8 cellular contexts compared by ENCODE assay signal in genomic region chr19:58545286-58546068, GRCh38. TPM values are rescaled to one million over a fixed set of nuclear protein-coding genes. Genes with fewer than 3 reads are reported as not detected.
DNase-seq lines count a peak whose midpoint lies in the region; ATAC-seq, FAIRE-seq and TF ChIP-seq lines count a peak whose summit lies in the region.

No MANE protein-coding gene starts in this region.

- peaks cover 24% of the 10 kb centered on the region for H3K27me3 Mint-ChIP-seq in activated naive CD8-positive, alpha-beta T cell treated with anti-CD3 and anti-CD28 coated beads for 36 hours
- H3K27me3 Mint-ChIP-seq in stimulated activated naive B cell treated with anti-CD40 and anti-IgM and Interleukin-4, amounts not matched to agents 10 μg/mL and 1 μg/mL and 100 μg/mL, for 72 hours: peaks cover 6 to 12% of the 10 kb centered on the region in 2 donors

- H3K4me1 Mint-ChIP-seq in activated naive CD8-positive, alpha-beta T cell treated with anti-CD3 and anti-CD28 coated beads for 36 hours: peaks cover 24% of the 10 kb centered on the region
- peaks cover 34 to 50% of the 10 kb centered on the region in 2 donors for H3K4me1 Mint-ChIP-seq in stimulated activated naive B cell treated with anti-CD40 and anti-IgM and Interleukin-4, amounts not matched to agents 10 μg/mL and 1 μg/mL and 100 μg/mL, for 72 hours

- H3K4me1 ChIP-seq in HUES6 (ENCODE audit: control insufficient read depth, insufficient read depth, low read length) (peaks cover 11% of the 10 kb centered on the region), iPS-20b (ENCODE audit: insufficient read depth, low read length) (peaks cover 9% of the 10 kb centered on the region)

- peak overlapping the region; percentile 94 for H3K4me3 Mint-ChIP-seq in activated naive CD8-positive, alpha-beta T cell treated with anti-CD3 and anti-CD28 coated beads for 36 hours
- H3K4me3 Mint-ChIP-seq in stimulated activated naive B cell treated with anti-CD40 and anti-IgM and Interleukin-4, amounts not matched to agents 10 μg/mL and 1 μg/mL and 100 μg/mL, for 72 hours: peak overlapping the region; percentile 91

- ATAC-seq in stimulated activated naive B cell treated with anti-CD40 and anti-IgM and Interleukin-4, amounts not matched to agents 10 μg/mL and 1 μg/mL and 100 μg/mL, for 72 hours (replicated peaks): no peak
- no peak for ATAC-seq in GM18511 (IDR thresholded peaks at IDR 0.05; ENCODE audit: unreplicated experiment)

- no peak for DNase-seq in activated naive CD8-positive, alpha-beta T cell treated with anti-CD3 and anti-CD28 coated beads for 36 hours
- DNase-seq in stimulated activated naive B cell treated with anti-CD40 and anti-IgM and Interleukin-4, amounts not matched to agents 10 μg/mL and 1 μg/mL and 100 μg/mL, for 72 hours: no peak
- no peak for DNase-seq in GM12892 (ENCODE audit: insufficient read length)
- DNase-seq in NCI-H1417 (lab: John Stamatoyannopoulos, UW): no peak
- DNase-seq in COLO829 (ENCODE audit: low spot score): no peak

- H3K9me3 ChIP-seq in HUES6 (ENCODE audit: control insufficient read depth, insufficient read depth, low read depth, low read length) (no peaks in the 10 kb centered on the region), iPS-20b (ENCODE audit: insufficient read depth, low read depth, low read length) (no peaks in the 10 kb centered on the region)

- peak overlapping the region; percentile 96 for H3K9ac ChIP-seq in HUES6 (ENCODE audit: low read length)
- H3K9ac ChIP-seq in iPS-20b (ENCODE audit: low read depth, low read length): peak overlapping the region; percentile 96

- peak overlapping the region; percentile 94 for H3K27ac Mint-ChIP-seq in activated naive CD8-positive, alpha-beta T cell treated with anti-CD3 and anti-CD28 coated beads for 36 hours
- H3K27ac Mint-ChIP-seq in stimulated activated naive B cell treated with anti-CD40 and anti-IgM and Interleukin-4, amounts not matched to agents 10 μg/mL and 1 μg/mL and 100 μg/mL, for 72 hours: peak overlapping the region; percentile 87

- H3K27me3 ChIP-seq in HUES6 (ENCODE audit: control insufficient read depth, insufficient read depth, low read length) (peaks cover 22% of the 10 kb centered on the region), iPS-20b (ENCODE audit: insufficient read depth, low read length) (peaks cover 22% of the 10 kb centered on the region)

- H3K36me3 Mint-ChIP-seq in activated naive CD8-positive, alpha-beta T cell treated with anti-CD3 and anti-CD28 coated beads for 36 hours: peaks cover 38% of the 10 kb centered on the region
- peaks cover 39 to 46% of the 10 kb centered on the region in 2 donors for H3K36me3 Mint-ChIP-seq in stimulated activated naive B cell treated with anti-CD40 and anti-IgM and Interleukin-4, amounts not matched to agents 10 μg/mL and 1 μg/mL and 100 μg/mL, for 72 hours

- H3K36me3 ChIP-seq in HUES6 (ENCODE audit: control insufficient read depth, insufficient read depth, low read length) (peaks cover 56% of the 10 kb centered on the region), iPS-20b (ENCODE audit: insufficient read depth, low read depth, low read length) (peaks cover 56% of the 10 kb centered on the region)

- no peak for TF ChIP-seq POLR2A in GM12892 (IDR thresholded peaks at IDR 0.05; ENCODE audit: low read depth, low read length)

- peak overlapping the region; percentile 74; the same call in 1 of the 2 replicates for H3K27ac ChIP-seq in HUES6 (ENCODE audit: low read depth, low read length)
- H3K27ac ChIP-seq in iPS-20b (ENCODE audit: low read length): no peak overlapping the region

- no peaks in the 10 kb centered on the region for H3K9me3 Mint-ChIP-seq in activated naive CD8-positive, alpha-beta T cell treated with anti-CD3 and anti-CD28 coated beads for 36 hours
- no peaks in the 10 kb centered on the region for H3K9me3 Mint-ChIP-seq in stimulated activated naive B cell treated with anti-CD40 and anti-IgM and Interleukin-4, amounts not matched to agents 10 μg/mL and 1 μg/mL and 100 μg/mL, for 72 hours

- no peak for FAIRE-seq in GM12892 (lab: Jason Lieb, UNC)

- H3K4me3 ChIP-seq in HUES6 (ENCODE audit: low read depth, low read length): peak overlapping the region; percentile 100
- peak overlapping the region; percentile 98 for H3K4me3 ChIP-seq in iPS-20b (ENCODE audit: low read length)

RNA-seq across cellular contexts. Expression of gene TRIM28, which starts 1.6 kb away (rescaled TPM):
- 100 to 1,000 TPM; 671 to 701 TPM for total RNA-seq in activated naive CD8-positive, alpha-beta T cell treated with anti-CD3 and anti-CD28 coated beads for 36 hours
- polyA plus RNA-seq in GM12892 (2012; ENCODE audit: missing spikeins): 283 TPM

RNA-seq across cellular contexts. Expression of gene CHMP2A, which starts 9.4 kb away (rescaled TPM):
- total RNA-seq in activated naive CD8-positive, alpha-beta T cell treated with anti-CD3 and anti-CD28 coated beads for 36 hours: 10 to 100 TPM; 76.9 to 79.2 TPM
- 128 TPM for polyA plus RNA-seq in GM12892 (2012; ENCODE audit: missing spikeins)

RNA-seq across cellular contexts. Expression of gene UBE2M, which starts 12.9 kb away (rescaled TPM):
- total RNA-seq in activated naive CD8-positive, alpha-beta T cell treated with anti-CD3 and anti-CD28 coated beads for 36 hours: 100 to 1,000 TPM; 154 to 162 TPM
- 70.4 TPM for polyA plus RNA-seq in GM12892 (2012; ENCODE audit: missing spikeins)

RNA-seq across cellular contexts. Expression of gene ZBTB45, which starts 25.9 kb away (rescaled TPM):
- total RNA-seq in activated naive CD8-positive, alpha-beta T cell treated with anti-CD3 and anti-CD28 coated beads for 36 hours: 10 to 100 TPM; 11.1 to 11.8 TPM
- 3.1 TPM for polyA plus RNA-seq in GM12892 (2012; ENCODE audit: missing spikeins)

RNA-seq across cellular contexts. Expression of gene MZF1, which starts 27.7 kb away (rescaled TPM):
- 10 to 100 TPM in 1 of 2 experiments, 1 to 10 TPM in 1; 10.0 to 10.2 TPM for total RNA-seq in activated naive CD8-positive, alpha-beta T cell treated with anti-CD3 and anti-CD28 coated beads for 36 hours
- 5.8 TPM for polyA plus RNA-seq in GM12892 (2012; ENCODE audit: missing spikeins)
